8 cellular contexts compared by ENCODE assay signal in genomic region chr5:10552183-10553143, GRCh38. TPM values are rescaled to one million over a fixed set of nuclear protein-coding genes. Genes with fewer than 3 reads are reported as not detected.
DNase-seq lines count a peak whose midpoint lies in the region; ATAC-seq and TF ChIP-seq lines count a peak whose summit lies in the region.

No MANE protein-coding gene starts in this region.

- no peaks in the 10 kb centered on the region for H3K36me3 ChIP-seq in uterus

- no peaks in the 10 kb centered on the region for H3K4me1 ChIP-seq in uterus

- H3K27ac ChIP-seq in uterus, result no peak overlapping the region

- no peak for DNase-seq in activated CD4-positive, CD25-positive, alpha-beta regulatory T cell (lab: John Stamatoyannopoulos, UW)
- DNase-seq in amniotic epithelial cell (ENCODE audit: low read depth) (peak; percentile 43), renal cortical epithelial cell (ENCODE audit: low read depth) (peak; percentile 79), SIG-M5 (lab: John Stamatoyannopoulos, UW) (no peak), uterus (no peak), left colon (no peak)

- no peak overlapping the region for H3K4me3 ChIP-seq in uterus

- no peaks in the 10 kb centered on the region for H3K9me3 ChIP-seq in uterus

- intact Hi-C loops in uterus (cut with DNase I; ENCODE audit: low total_unique reads) (no loop called here), left colon (cut with DNase I, micrococcal nuclease) (no loop called here)

- no peaks in the 10 kb centered on the region for H3K27me3 ChIP-seq in uterus

- peak; percentile 41 to 66 for ATAC-seq in activated CD4-positive, CD25-positive, alpha-beta regulatory T cell treated with anti-CD3 and anti-CD28 coated beads, Interleukin-2, amount 50 U/mL, for 24 hours
- peak; percentile 70 for ATAC-seq in HG03175 (IDR thresholded peaks at IDR 0.05; ENCODE audit: unreplicated experiment)
- ATAC-seq in left colon, result no peak

- no peak for TF ChIP-seq POLR2A in uterus (IDR thresholded peaks at IDR 0.05)

- no peak for TF ChIP-seq CTCF in uterus (IDR thresholded peaks at IDR 0.05)

RNA-seq across cellular contexts. Expression of gene ANKRD33B, which starts 11.4 kb away (rescaled TPM):
- total RNA-seq in renal cortical epithelial cell (8.2 and 32.9 TPM in 2 replicates), uterus (10 to 100 TPM in 1 of 4 donors, 1 to 10 TPM in 3; 2.1 to 24.1 (median 7.6) TPM), left colon (1 to 10 TPM in 1 of 2 donors, under 1 TPM in 1; 0.61 to 1.8 TPM)

Comparison
In these comparisons a context has a peak if more than half of its experiments do, and no peak if none do; other contexts are left out.
1. DNase-seq: peak in amniotic epithelial cell (single experiment) and renal cortical epithelial cell (single experiment); none in activated CD4-positive, CD25-positive, alpha-beta regulatory T cell (0 of 4), SIG-M5 (single experiment), uterus (0 of 2) and left colon (0 of 2).